Comparison of ENCODE assay signal across 8 cellular contexts in the genomic region with DNA sequence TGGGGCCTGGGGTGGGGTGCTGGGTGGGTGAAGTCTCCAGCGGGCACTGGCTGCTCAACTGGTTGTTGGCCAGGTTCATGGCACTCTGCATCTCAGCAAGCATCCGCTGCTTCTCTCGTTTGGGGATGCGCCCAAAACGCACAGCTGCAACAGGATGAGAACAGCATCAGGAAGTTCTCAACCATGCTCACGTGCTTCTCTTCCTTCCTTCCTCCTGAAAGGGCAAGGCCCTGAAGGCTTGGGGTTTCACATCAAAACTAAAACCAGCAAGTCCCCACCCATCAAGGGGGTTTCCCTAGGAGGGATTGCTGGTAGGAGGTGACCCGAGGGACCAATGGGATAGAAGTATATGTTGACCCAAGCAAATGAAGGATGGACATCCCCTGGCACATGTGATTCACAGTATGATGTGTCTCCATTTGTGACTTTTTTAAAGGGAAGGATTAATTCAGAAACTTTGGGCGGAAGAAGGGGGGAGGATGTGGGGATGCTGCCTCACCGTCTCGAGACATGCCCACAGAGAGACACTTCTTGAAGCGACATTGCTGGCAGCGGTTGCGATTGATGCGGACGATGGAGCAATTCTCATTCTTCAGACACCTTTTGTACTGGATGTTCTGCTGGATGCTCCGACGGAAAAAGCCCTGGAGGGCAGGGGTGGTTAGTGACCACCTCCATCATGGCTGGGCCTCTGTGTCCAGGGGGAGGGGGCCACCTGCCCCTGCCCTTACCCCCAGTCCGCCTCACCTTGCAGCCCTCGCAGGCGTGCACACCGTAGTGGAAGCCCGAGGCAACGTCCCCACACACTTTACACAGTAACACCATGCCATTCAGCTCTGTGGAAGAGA. TPM values are rescaled to one million over a fixed set of nuclear protein-coding genes. Genes with fewer than 3 reads are reported as not detected.
A peak's percentile ranks its signal among the peaks of the same experiment; 100 is the strongest.
DNase-seq lines count a peak whose midpoint lies in the region; ATAC-seq, FAIRE-seq and TF ChIP-seq lines count a peak whose summit lies in the region.

No MANE protein-coding gene starts in this region.

- ATAC-seq in HG03520 (IDR thresholded peaks at IDR 0.05; ENCODE audit: unreplicated experiment) = peak; percentile 35

- intact Hi-C loops in kidney (cut with DNase I) = no loop called here

- peak; percentile 13 to 52 for DNase-seq in NOMO-1 (lab: John Stamatoyannopoulos, UW; ENCODE audit: unreplicated experiment in 2 of 2)
- DNase-seq in NOMO-1 treated with dmso at 0.1 percent for 144 hours (lab: John Stamatoyannopoulos, UW; ENCODE audit: unreplicated experiment) = no peak
- peak; percentile 66 for DNase-seq in activated T-cell treated with anti-CD3 and anti-CD28 coated beads for 48 hours (ENCODE audit: low read depth)
- DNase-seq in kidney = no peak
- peak; percentile 52 to 64 for DNase-seq in stimulated activated CD8-positive, alpha-beta memory T cell treated with anti-CD3 and anti-CD28 coated beads, Interleukin-2, amount 100 ng/mL, for 48 hours (ENCODE audit: low read depth in 2 of 2)
- no peak for DNase-seq in islet precursor cell
- DNase-seq in NCI-H2029 (lab: John Stamatoyannopoulos, UW) = no peak

- H3K9ac ChIP-seq in kidney (ENCODE audit: low read length in 2 of 2) = no peak overlapping the region

- peaks cover 24 to 48% of the 10 kb centered on the region in 2 donors for H3K36me3 ChIP-seq in kidney (ENCODE audit: control insufficient read depth in 1 of 2, insufficient read depth in 2 of 2, low read length in 2 of 2)

- peaks cover 39 to 55% of the 10 kb centered on the region in 2 donors for H3K4me1 ChIP-seq in kidney (ENCODE audit: control insufficient read depth in 1 of 2, insufficient read depth in 1 of 2, low read depth in 1 of 2, low read length in 2 of 2)

- peak overlapping the region; percentile 97 to 99 for H3K27ac ChIP-seq in kidney (ENCODE audit: low read depth in 2 of 2, low read length in 2 of 2)

- no peak for FAIRE-seq in kidney (lab: Jason Lieb, UNC)

- H3K9me3 ChIP-seq in kidney (ENCODE audit: control insufficient read depth in 1 of 2, low read length in 2 of 2) = no peaks in the 10 kb centered on the region

- H3K4me3 ChIP-seq in kidney (ENCODE audit: low read length in 2 of 2) = no peak overlapping the region

- TF ChIP-seq CTCF in kidney (IDR thresholded peaks at IDR 0.05; ENCODE audit: borderline replicate concordance, extremely low read depth, insufficient read depth) = no peak

RNA-seq across cellular contexts. Expression of a gene that starts 4.2 kb away (rescaled TPM):
- total RNA-seq in kidney = 30.8 TPM
- polyA plus RNA-seq in kidney (ENCODE audit: insufficient read depth, low read depth, low replicate concordance) = 7.1 TPM

RNA-seq across cellular contexts. Expression of a gene that starts 25.6 kb away (rescaled TPM):
- total RNA-seq in kidney = 75.4 TPM
- polyA plus RNA-seq in kidney (ENCODE audit: insufficient read depth, low read depth, low replicate concordance) = 34.9 TPM

RNA-seq across cellular contexts. Expression of a gene that starts 33.4 kb away (rescaled TPM):
- 63.9 TPM for total RNA-seq in kidney
- 40.8 TPM for polyA plus RNA-seq in kidney (ENCODE audit: insufficient read depth, low read depth, low replicate concordance)

RNA-seq across cellular contexts. Expression of a gene that starts 42.0 kb away (rescaled TPM):
- 66.3 TPM for total RNA-seq in kidney
- 53.7 TPM for polyA plus RNA-seq in kidney (ENCODE audit: insufficient read depth, low read depth, low replicate concordance)

RNA-seq across cellular contexts. Expression of a gene that starts 44.2 kb away (rescaled TPM):
- 90.8 TPM for total RNA-seq in kidney
- polyA plus RNA-seq in kidney (ENCODE audit: insufficient read depth, low read depth, low replicate concordance) = 32.2 TPM

Comparison
In these comparisons a context has a peak if more than half of its experiments do, and no peak if none do; other contexts are left out.
1. DNase-seq: peak in NOMO-1 (2 of 2), activated T-cell treated with anti-CD3 and anti-CD28 coated beads for 48 hours (single experiment) and stimulated activated CD8-positive, alpha-beta memory T cell treated with anti-CD3 and anti-CD28 coated beads, Interleukin-2, amount 100 ng/mL, for 48 hours (2 of 2); none in NOMO-1 treated with dmso at 0.1 percent for 144 hours (single experiment), kidney (single experiment), islet precursor cell (single experiment) and NCI-H2029 (single experiment).